ENCODE assay signal across 25 cellular contexts in the genomic region with DNA sequence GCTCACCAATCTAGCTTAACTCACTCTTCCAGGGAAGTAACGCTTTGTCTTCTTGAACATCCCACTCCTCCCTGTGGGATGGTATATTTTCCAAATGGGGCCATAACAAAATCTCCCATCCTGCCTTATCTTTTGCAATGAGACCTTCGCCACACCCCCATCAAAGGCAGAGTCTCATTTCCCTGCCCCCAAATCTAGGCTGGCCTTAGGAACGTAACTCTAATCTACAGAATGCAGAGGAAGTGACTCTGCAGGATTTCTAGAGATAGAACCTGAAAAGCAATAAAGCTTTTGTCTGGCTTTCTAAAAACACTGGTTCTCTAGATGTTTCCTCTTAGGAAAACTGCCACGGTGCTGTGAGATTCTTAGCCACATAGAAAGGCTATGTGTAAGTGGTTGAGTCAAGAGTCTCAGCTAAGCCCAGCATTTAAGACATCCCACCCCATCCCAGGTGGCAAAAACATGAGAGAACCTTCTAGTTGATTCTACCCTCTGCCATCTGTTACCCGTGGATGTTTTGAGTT.
"Had no signal": no experiment of that assay in that cellular context is flagged by ENCODE, and none has a peak within 500 bp of the region (broad histone marks: within the 10 kb centered on the region; RNA-seq: fewer than 3 reads in every experiment).

No MANE protein-coding gene starts in this region.

- ATAC-seq: activated CD4-positive, alpha-beta T cell treated with anti-CD3 and anti-CD28 coated beads for 36 hours; activated T-helper 17 cell treated with anti-CD3 and anti-CD28 coated beads, Interleukin-2, amount 50 U/mL, for 72 hours; gastroesophageal sphincter; left lobe of liver; natural killer cell; stimulated activated naive CD8-positive, alpha-beta T cell treated with anti-CD3 and anti-CD28 coated beads, Interleukin-15, Interleukin-2, amounts not matched to agents 100 U/mL and 50 U/mL, for 24 hours; upper lobe of right lung had no signal

- H3K27ac ChIP-seq: adrenal gland, ascending aorta, coronary artery, esophagus squamous epithelium, gastroesophageal sphincter, neutrophil, ovary, prostate gland, upper lobe of right lung had no signal

- H3K27me3 ChIP-seq: adrenal gland, ascending aorta, esophagus squamous epithelium, neutrophil, ovary, upper lobe of right lung had no signal

- H3K9me3 ChIP-seq: adrenal gland, ascending aorta, esophagus squamous epithelium, gastroesophageal sphincter, neutrophil, ovary, prostate gland, upper lobe of right lung had no signal

- H3K4me3 ChIP-seq: adrenal gland, ascending aorta, coronary artery, esophagus squamous epithelium, gastroesophageal sphincter, lung, ovary, prostate gland, upper lobe of right lung had no signal

- H3K36me3 ChIP-seq: adrenal gland, ascending aorta, esophagus squamous epithelium, gastroesophageal sphincter, neutrophil, ovary, prostate gland, upper lobe of right lung had no signal

- H3K4me1 ChIP-seq: adrenal gland, ascending aorta, esophagus squamous epithelium, gastroesophageal sphincter, prostate gland, upper lobe of right lung had no signal

- DNase-seq: activated B cell treated with CpG ODN at 0.5 μM for 24 hours; activated CD4-positive, alpha-beta T cell treated with anti-CD3 and anti-CD28 coated beads for 36 hours; activated CD4-positive, alpha-beta T cell treated with anti-CD3 and anti-CD28 coated beads, Interleukin-2, amount 50 U/mL, for 4 hours; activated CD8-positive, alpha-beta memory T cell treated with anti-CD3 and anti-CD28 coated beads for 24 hours; activated CD8-positive, alpha-beta memory T cell treated with anti-CD3 and anti-CD28 coated beads, Interleukin-2, amount 50 U/mL, for 4 hours; activated T-cell treated with anti-CD3 and anti-CD28 coated beads, Interleukin-2, amount 50 U/mL, for 24 hours; adrenal gland; cerebellar nuclear complex; esophagus squamous epithelium; head of caudate nucleus; natural killer cell; ovary; stimulated activated CD4-positive, alpha-beta T cell treated with anti-CD3 and anti-CD28 coated beads, Interleukin-12 subunit alpha, Interleukin-12 subunit beta, amount 100 ng/mL, for 4 hours; stimulated activated CD4-positive, alpha-beta T cell treated with anti-CD3 and anti-CD28 coated beads, Interleukin-4, amount 100 ng/mL, for 4 hours; stimulated activated naive CD8-positive, alpha-beta T cell treated with anti-CD3 and anti-CD28 coated beads, Interleukin-15, Interleukin-2, amounts not matched to agents 100 U/mL and 50 U/mL, for 24 hours; T-helper 9 cell; upper lobe of right lung had no signal
